ENCODE assay signal across 10 cellular contexts in genomic region chr11:57903441-57904123, GRCh38.
DNase-seq lines count a peak whose midpoint lies in the region; ATAC-seq and TF ChIP-seq lines count a peak whose summit lies in the region.
"Had no signal": no experiment of that assay in that cellular context is flagged by ENCODE, and none has a peak within 500 bp of the region (broad histone marks: within the 10 kb centered on the region; RNA-seq: fewer than 3 reads in every experiment).

No MANE protein-coding gene starts in this region.

- H3K9me3 ChIP-seq in tibial nerve = peaks cover 0 to 2% (median 0%) of the 10 kb centered on the region in 4 donors
- H3K9me3 ChIP-seq: adrenal gland, neutrophil had no signal

- H3K27me3 Mint-ChIP-seq in immature natural killer cell (ENCODE audit: low read depth in 3 of 3) = peaks cover 3 to 6% (median 4%) of the 10 kb centered on the region in 3 donors

- H3K27ac ChIP-seq in tibial nerve = no peak overlapping the region
- H3K27ac ChIP-seq: adrenal gland, neutrophil had no signal

- ATAC-seq in HG03135 (IDR thresholded peaks at IDR 0.05; ENCODE audit: unreplicated experiment) = peak; percentile 79

- H3K4me3 ChIP-seq in tibial nerve = no peak overlapping the region
- H3K4me3 ChIP-seq: adrenal gland had no signal

- no peaks in the 10 kb centered on the region for H3K27me3 ChIP-seq in tibial nerve
- H3K27me3 ChIP-seq: adrenal gland had no signal

- no peaks in the 10 kb centered on the region for H3K36me3 ChIP-seq in tibial nerve
- H3K36me3 ChIP-seq: adrenal gland, neutrophil had no signal

- TF ChIP-seq CTCF in tibial nerve (IDR thresholded peaks at IDR 0.05) = no peak

- H3K4me1 ChIP-seq in tibial nerve = no peaks in the 10 kb centered on the region
- H3K4me1 ChIP-seq: adrenal gland had no signal

- WGBS in tibial nerve, 2 donors = 64 to 82% methylated on average over 11 of the region's 11 CpGs

- no peaks in the 10 kb centered on the region for H3K36me3 Mint-ChIP-seq in immature natural killer cell

- no peak for TF ChIP-seq EP300 in tibial nerve (IDR thresholded peaks at IDR 0.05)

- peak; percentile 20 for DNase-seq in ELR (ENCODE audit: low read depth)
- peak; percentile 8 for DNase-seq in activated T-cell treated with anti-CD3 and anti-CD28 coated beads for 4 hours
- peak; percentile 67 for DNase-seq in mucosa of gallbladder (ENCODE audit: low spot score)
- no peak for DNase-seq in NCI-H128 (lab: John Stamatoyannopoulos, UW; ENCODE audit: unreplicated experiment)
- DNase-seq in immature natural killer cell = no peak
- no peak for DNase-seq in tibial nerve (ENCODE audit: low spot score in 2 of 2)
- DNase-seq in NCI-H82 treated with DMSO at 0.1 percent for 48 hours (lab: John Stamatoyannopoulos, UW; ENCODE audit: unreplicated experiment) = no peak

- no peak for TF ChIP-seq POLR2A in tibial nerve (IDR thresholded peaks at IDR 0.05)

- H3K4me1 Mint-ChIP-seq in immature natural killer cell = peaks cover 0 to 10% of the 10 kb centered on the region in 2 donors

- H3K27ac Mint-ChIP-seq in immature natural killer cell = peak overlapping the region in 1 of 6 donors; percentile 3

- H3K4me3 Mint-ChIP-seq in immature natural killer cell = peak overlapping the region in 1 of 5 donors; percentile 73

- H3K9me3 Mint-ChIP-seq in immature natural killer cell = peaks cover 0 to 5% (median 0%) of the 10 kb centered on the region in 6 donors

Comparison
In these comparisons a context has a peak if more than half of its experiments do, and no peak if none do; other contexts are left out.
1. DNase-seq: peak in ELR (single experiment), activated T-cell treated with anti-CD3 and anti-CD28 coated beads for 4 hours (single experiment) and mucosa of gallbladder (single experiment); none in NCI-H128 (single experiment), immature natural killer cell (0 of 3), tibial nerve (0 of 2) and NCI-H82 treated with DMSO at 0.1 percent for 48 hours (single experiment).